Comparison of ENCODE assay signal across 8 cellular contexts in genomic region chr2:189661957-189662321, GRCh38. TPM values are rescaled to one million over a fixed set of nuclear protein-coding genes. Genes with fewer than 3 reads are reported as not detected.
A peak's percentile ranks its signal among the peaks of the same experiment; 100 is the strongest.
DNase-seq lines count a peak whose midpoint lies in the region; ATAC-seq and TF ChIP-seq lines count a peak whose summit lies in the region.

No MANE protein-coding gene starts in this region.

- ATAC-seq in GM19023 (IDR thresholded peaks at IDR 0.05; ENCODE audit: unreplicated experiment): no peak

- H3K9me3 ChIP-seq in HUES48 (ENCODE audit: control insufficient read depth, insufficient read depth, low read length) (no peaks in the 10 kb centered on the region), colonic mucosa (no peaks in the 10 kb centered on the region), mucosa of stomach (ENCODE audit: control insufficient read depth, low read length) (no peaks in the 10 kb centered on the region)

- intact Hi-C loops in colonic mucosa (cut with DNase I): loop anchor here (5.0 kb wide), 1 partner anchor 35 kb away; no protein-coding TSS in a partner anchor

- TF ChIP-seq CTCF in AG09309 (IDR thresholded peaks at IDR 0.05; ENCODE audit: control insufficient read depth, insufficient read depth, low read depth, low read length, missing control alignments) (no peak), colonic mucosa (IDR thresholded peaks at IDR 0.05) (no peak)

- H3K9ac ChIP-seq in HUES48 (ENCODE audit: low read depth, low read length) (peak overlapping the region; percentile 85), colonic mucosa (ENCODE audit: low read depth in 2 of 2, low read length in 2 of 2) (peak overlapping the region; percentile 76 to 96), mucosa of stomach (ENCODE audit: low read length) (peak overlapping the region; percentile 98)

- H3K4me3 ChIP-seq in AG09309 (ENCODE audit: control insufficient read depth, low read depth, low read length): peak overlapping the region; percentile 80
- H3K4me3 ChIP-seq in HUES48 (ENCODE audit: low read depth, low read length): peak overlapping the region; percentile 86
- H3K4me3 ChIP-seq in colonic mucosa: peak overlapping the region; percentile 83
- peak overlapping the region; percentile 62 for H3K4me3 ChIP-seq in mucosa of stomach (ENCODE audit: low read length)

- H3K4me1 ChIP-seq in HUES48 (ENCODE audit: control insufficient read depth, insufficient read depth, low read length) (no peaks in the 10 kb centered on the region), colonic mucosa (no peaks in the 10 kb centered on the region), mucosa of stomach (ENCODE audit: control insufficient read depth, insufficient read depth, low read length) (peaks cover 15% of the 10 kb centered on the region)

- H3K27me3 ChIP-seq in HUES48 (ENCODE audit: control insufficient read depth, insufficient read depth, low read length) (no peaks in the 10 kb centered on the region), colonic mucosa (no peaks in the 10 kb centered on the region), mucosa of stomach (ENCODE audit: control insufficient read depth, insufficient read depth, low read length) (no peaks in the 10 kb centered on the region)

- DNase-seq in AG09309 (ENCODE audit: low read depth): no peak
- DNase-seq in colonic mucosa: no peak
- DNase-seq in NCI-H1417 treated with DMSO at 0.1 percent for 48 hours (lab: John Stamatoyannopoulos, UW): no peak
- DNase-seq in activated naive CD4-positive, alpha-beta T cell treated with Interleukin-2 at 50 U/mL for 16 hours: no peak
- no peak for DNase-seq in activated CD4-positive, CD25-positive, alpha-beta regulatory T cell (lab: John Stamatoyannopoulos, UW)

- H3K36me3 ChIP-seq in HUES48 (ENCODE audit: control insufficient read depth, insufficient read depth, low read length): peaks cover 22% of the 10 kb centered on the region
- no peaks in the 10 kb centered on the region for H3K36me3 ChIP-seq in colonic mucosa
- no peaks in the 10 kb centered on the region for H3K36me3 ChIP-seq in mucosa of stomach (ENCODE audit: control insufficient read depth, insufficient read depth, low read length)

- no peak overlapping the region for H3K27ac ChIP-seq in HUES48 (ENCODE audit: low read depth, low read length)
- H3K27ac ChIP-seq in colonic mucosa: no peak overlapping the region

RNA-seq across cellular contexts. Expression of gene ASNSD1, which starts 0.7 kb away (rescaled TPM):
- 10 to 100 TPM; 24.4 to 28.1 TPM for total RNA-seq in colonic mucosa

RNA-seq across cellular contexts. Expression of gene ANKAR, which starts 12.5 kb away (rescaled TPM):
- 1 to 10 TPM; 6.0 to 6.7 TPM for total RNA-seq in colonic mucosa
